In genomic region chr13:21242236-21242635, GRCh38 we compare ENCODE assay signal across 15 cellular contexts.
DNase-seq lines count a peak whose midpoint lies in the region; ATAC-seq and TF ChIP-seq lines count a peak whose summit lies in the region.
"Had no signal": no experiment of that assay in that cellular context is flagged by ENCODE, and none has a peak within 500 bp of the region (broad histone marks: within the 10 kb centered on the region; RNA-seq: fewer than 3 reads in every experiment).

No MANE protein-coding gene starts in this region.

- H3K9me3 Mint-ChIP-seq in GM23338 (peaks cover 4% of the 10 kb centered on the region), neural crest cell (no peaks in the 10 kb centered on the region)

- H3K36me3 Mint-ChIP-seq in GM23338 (ENCODE audit: low read depth) (no peaks in the 10 kb centered on the region), neural crest cell (ENCODE audit: low read depth) (no peaks in the 10 kb centered on the region)

- H3F3A ChIP-seq in GM23338 (replicated peaks; ENCODE audit: low read depth) = no peaks in the 10 kb centered on the region

- no peak overlapping the region for H3K4me2 ChIP-seq in GM23338
- H3K4me2 ChIP-seq: BLaER1, hepatocyte, smooth muscle cell had no signal

- H4K20me1 ChIP-seq in GM23338 (replicated peaks; ENCODE audit: insufficient read depth) = no peaks in the 10 kb centered on the region
- H4K20me1 ChIP-seq: BLaER1 had no signal

- peaks cover 4% of the 10 kb centered on the region for H3K4me1 Mint-ChIP-seq in GM23338
- H3K4me1 Mint-ChIP-seq in neural crest cell = peaks cover 5% of the 10 kb centered on the region

- H3K4me1 ChIP-seq in GM23338 (ENCODE audit: insufficient read depth) (no peaks in the 10 kb centered on the region), uterus (no peaks in the 10 kb centered on the region)

- H2AFZ ChIP-seq in GM23338 = peak overlapping the region; percentile 40; the same call in 1 of the 2 replicates
- H2AFZ ChIP-seq: hepatocyte had no signal

- peak; percentile 51 to 73 for TF ChIP-seq CTCF in GM23338 (conservative IDR thresholded peaks at IDR 0.05; ENCODE audit: low read depth in 2 of 2)
- no peak for TF ChIP-seq CTCF in neural crest cell (conservative IDR thresholded peaks at IDR 0.05)
- no peak for TF ChIP-seq CTCF in uterus (IDR thresholded peaks at IDR 0.05)

- H3K9me3 ChIP-seq in uterus = no peaks in the 10 kb centered on the region
- H3K9me3 ChIP-seq: BLaER1, ovary had no signal

- peak; percentile 79 for DNase-seq in GM23338 (ENCODE audit: low spot score)
- peak; percentile 16 for DNase-seq in NAMALWA (ENCODE audit: low spot score)
- peak; percentile 6 for DNase-seq in dermis blood vessel endothelial cell
- DNase-seq in neural crest cell (ENCODE audit: low read depth, low spot score) = peak; percentile 29
- DNase-seq in uterus = no peak
- DNase-seq: KBM-7, left cardiac atrium, NCI-H1436, NCI-H510A, ovary had no signal

- no peak for TF ChIP-seq POLR2A in uterus (IDR thresholded peaks at IDR 0.05)

- H3K4me3 ChIP-seq in GM23338 = no peak overlapping the region
- no peak overlapping the region for H3K4me3 ChIP-seq in uterus
- H3K4me3 ChIP-seq: BLaER1, hepatocyte, ovary, smooth muscle cell had no signal

- ATAC-seq in GM23338 (peak; percentile 95), GM18858 (IDR thresholded peaks at IDR 0.05; ENCODE audit: unreplicated experiment) (no peak), HG03045 (IDR thresholded peaks at IDR 0.05; ENCODE audit: unreplicated experiment) (no peak)
- ATAC-seq: left cardiac atrium had no signal

- no peak overlapping the region for H3K4me3 Mint-ChIP-seq in GM23338
- no peak overlapping the region for H3K4me3 Mint-ChIP-seq in neural crest cell

- H3K27me3 Mint-ChIP-seq in GM23338 (ENCODE audit: insufficient read depth, low read depth, poor library complexity) (peaks cover 3% of the 10 kb centered on the region), neural crest cell (ENCODE audit: low read depth) (no peaks in the 10 kb centered on the region)

- no peaks in the 10 kb centered on the region for H3K79me2 ChIP-seq in GM23338 (replicated peaks; ENCODE audit: insufficient read depth)
- H3K79me2 ChIP-seq: hepatocyte had no signal

- intact Hi-C loops in uterus (cut with DNase I; ENCODE audit: low total_unique reads) = no loop called here

- H3K36me3 ChIP-seq in GM23338 (ENCODE audit: insufficient read depth) (no peaks in the 10 kb centered on the region), uterus (no peaks in the 10 kb centered on the region)
- H3K36me3 ChIP-seq: BLaER1, ovary had no signal

- no peaks in the 10 kb centered on the region for H3K9me2 ChIP-seq in GM23338 (ENCODE audit: insufficient read depth)

- no peaks in the 10 kb centered on the region for H3K27me3 ChIP-seq in GM23338 (ENCODE audit: insufficient read depth)
- H3K27me3 ChIP-seq in uterus = no peaks in the 10 kb centered on the region
- H3K27me3 ChIP-seq: BLaER1, hepatocyte, ovary had no signal

- no peak overlapping the region for H3K27ac ChIP-seq in GM23338 (ENCODE audit: low read depth)
- H3K27ac ChIP-seq in uterus = no peak overlapping the region
- H3K27ac ChIP-seq: BLaER1, hepatocyte, ovary had no signal

- H3K27ac Mint-ChIP-seq in GM23338 (no peak overlapping the region), neural crest cell (ENCODE audit: unreplicated experiment) (peak overlapping the region; percentile 30)

TF ChIP-seq in GM23338, 12 proteins besides CTCF, POLR2A, EP300 and RAD21:
- no peak for TF ChIP-seq CREB1 (CRISPR knock-in tag; IDR thresholded peaks at IDR 0.05; ENCODE audit: low read depth)
- no peak for TF ChIP-seq REST (IDR thresholded peaks at IDR 0.05; ENCODE audit: unreplicated experiment)
- TF ChIP-seq STAT1 (IDR thresholded peaks at IDR 0.05; ENCODE audit: unreplicated experiment) = no peak
- no peak for TF ChIP-seq EZH2phosphoT487 (IDR thresholded peaks at IDR 0.05; ENCODE audit: unreplicated experiment)
- TF ChIP-seq ETS1 (IDR thresholded peaks at IDR 0.05) = no peak

Comparison
In these comparisons a context has a peak if more than half of its experiments do, and no peak if none do; other contexts are left out.
1. DNase-seq: peak in GM23338 (single experiment), NAMALWA (single experiment), dermis blood vessel endothelial cell (single experiment) and neural crest cell (single experiment); none in uterus (0 of 2).
2. CTCF ChIP-seq: peak in GM23338 (2 of 2); none in neural crest cell (single experiment) and uterus (0 of 4).